ENCODE assay signal across 1 cellular context in genomic region chr1:27154991-27155781, GRCh38.
TF ChIP-seq lines count a peak whose summit lies in the region.

SLC9A1 (minus strand) TSS chr1:27155125; CDS start chr1:27154334, 791 bp downstream.

TF ChIP-seq in K562, 482 proteins besides CTCF, POLR2A, EP300 and RAD21 (continued from another document and continues in another):
- TF ChIP-seq ARID4B (CRISPR knock-in tag; IDR thresholded peaks at IDR 0.05) (peak; percentile 74), SETDB1 (IDR thresholded peaks at IDR 0.05; ENCODE audit: low read length) (peak; percentile 67), ZNF764 (CRISPR knock-in tag; IDR thresholded peaks at IDR 0.05; ENCODE audit: low read depth) (no peak), ZBTB12 (CRISPR knock-in tag; IDR thresholded peaks at IDR 0.05) (peak; percentile 41), ZNF184 (CRISPR knock-in tag; IDR thresholded peaks at IDR 0.05) (no peak), PREB (CRISPR knock-in tag; IDR thresholded peaks at IDR 0.05) (peak; percentile 97), FOXO4 (CRISPR knock-in tag; IDR thresholded peaks at IDR 0.05) (no peak), POLR2G (IDR thresholded peaks at IDR 0.05; ENCODE audit: low read depth, low read length) (peak; percentile 100), ZBTB2 (IDR thresholded peaks at IDR 0.05) (0 out of 2 replicates have a peak, but pooled peaks have one; percentile 39), IFI16 (CRISPR knock-in tag; IDR thresholded peaks at IDR 0.05) (no peak), RERE (CRISPR knock-in tag; IDR thresholded peaks at IDR 0.05; ENCODE audit: borderline replicate concordance) (no peak), PRPF4 (IDR thresholded peaks at IDR 0.05; ENCODE audit: insufficient read depth, low read depth, low read length, poor library complexity, severe bottlenecking) (peak; percentile 95), RHOXF2B (CRISPR knock-in tag; conservative IDR thresholded peaks at IDR 0.05) (peak; percentile 76; the same call in 1 of the 2 replicates), C11orf30 (IDR thresholded peaks at IDR 0.05; ENCODE audit: low read depth) (no peak; the same call in 1 of the 2 replicates), XRCC5 (IDR thresholded peaks at IDR 0.05; ENCODE audit: low read depth, low read length) (peak; percentile 99), PTRF (tag; IDR thresholded peaks at IDR 0.05) (0 out of 2 replicates have a peak, but pooled peaks have one; percentile 18), ZNF512 (tag; IDR thresholded peaks at IDR 0.05) (no peak), MAZ (CRISPR knock-in tag; conservative IDR thresholded peaks at IDR 0.05 in 1 of 2, IDR thresholded peaks at IDR 0.05 in 1 of 2) (peak; percentile 83 to 88), SIN3B (IDR thresholded peaks at IDR 0.05; ENCODE audit: low read depth) (no peak; the same call in none of the 2 replicates), TAF15 (IDR thresholded peaks at IDR 0.05; ENCODE audit: low read depth, low read length) (no peak), ZNF561 (CRISPR knock-in tag; conservative IDR thresholded peaks at IDR 0.05) (no peak), GABPB1 (CRISPR knock-in tag; IDR thresholded peaks at IDR 0.05) (peak; percentile 85), NKRF (IDR thresholded peaks at IDR 0.05; ENCODE audit: borderline replicate concordance) (peak; percentile 14; the same call in 1 of the 2 replicates), ZBTB9 (CRISPR knock-in tag; IDR thresholded peaks at IDR 0.05) (peak; percentile 69; the same call in 1 of the 2 replicates), ETV5 (CRISPR knock-in tag; IDR thresholded peaks at IDR 0.05; ENCODE audit: low read depth) (peak; percentile 79), SMAD2 (IDR thresholded peaks at IDR 0.05; ENCODE audit: low read depth, low read length) (peak; percentile 88; the same call in 1 of the 2 replicates), FOXP1 (CRISPR knock-in tag; IDR thresholded peaks at IDR 0.05) (peak; percentile 92; the same call in 1 of the 2 replicates), CXXC5 (CRISPR knock-in tag; IDR thresholded peaks at IDR 0.05) (peak; percentile 82), VEZF1 (CRISPR knock-in tag; IDR thresholded peaks at IDR 0.05) (peak; percentile 63), ETV1 (tag; conservative IDR thresholded peaks at IDR 0.05; ENCODE audit: low read depth) (peak; percentile 59; the same call in 1 of the 2 replicates), ZNF224 (CRISPR knock-in tag; IDR thresholded peaks at IDR 0.05) (no peak)
